In the genomic region with DNA sequence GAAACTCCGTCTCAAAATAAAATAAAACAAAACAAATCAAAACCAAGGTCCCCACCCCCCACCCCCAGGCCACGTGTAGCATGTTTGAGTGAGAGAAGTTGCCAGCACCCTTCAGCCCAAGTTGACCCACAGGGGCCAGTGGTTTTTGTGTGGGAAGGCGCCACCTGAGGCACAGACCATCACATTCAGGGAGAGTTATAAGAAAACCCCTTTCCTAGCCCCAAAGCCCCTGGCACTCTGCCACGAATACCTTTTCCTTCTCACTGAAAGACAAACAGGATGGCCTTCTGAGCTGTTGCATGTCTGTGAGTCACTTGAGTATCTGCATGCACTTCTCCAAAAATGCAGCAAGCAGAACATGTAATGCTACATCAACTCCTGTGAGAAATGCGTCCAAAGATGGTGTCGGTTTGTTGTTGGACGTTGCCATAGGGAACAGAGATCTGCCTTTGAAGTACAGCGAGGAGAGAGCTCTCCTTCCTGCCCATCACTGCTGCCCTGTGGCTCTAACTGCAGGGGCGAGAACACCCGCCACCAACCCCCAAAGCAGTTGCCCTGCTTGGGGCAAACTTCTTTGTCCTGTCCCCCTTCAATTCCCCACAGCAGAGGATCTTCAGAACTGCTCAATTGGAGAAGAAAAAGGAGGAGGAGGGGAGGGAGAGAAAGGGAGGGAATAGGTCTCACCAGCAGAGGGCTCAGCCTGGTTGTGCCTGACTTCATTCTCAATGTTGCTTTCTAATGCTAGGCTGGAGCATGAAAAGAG, we compare ENCODE assay signal across 1 cellular context.
TF ChIP-seq lines count a peak whose summit lies in the region.

No MANE protein-coding gene starts in this region.

TF ChIP-seq in GM12878, 131 proteins besides CTCF, POLR2A, EP300 and RAD21 (continued from another document and continues in another):
- TF ChIP-seq, protein P1, sequence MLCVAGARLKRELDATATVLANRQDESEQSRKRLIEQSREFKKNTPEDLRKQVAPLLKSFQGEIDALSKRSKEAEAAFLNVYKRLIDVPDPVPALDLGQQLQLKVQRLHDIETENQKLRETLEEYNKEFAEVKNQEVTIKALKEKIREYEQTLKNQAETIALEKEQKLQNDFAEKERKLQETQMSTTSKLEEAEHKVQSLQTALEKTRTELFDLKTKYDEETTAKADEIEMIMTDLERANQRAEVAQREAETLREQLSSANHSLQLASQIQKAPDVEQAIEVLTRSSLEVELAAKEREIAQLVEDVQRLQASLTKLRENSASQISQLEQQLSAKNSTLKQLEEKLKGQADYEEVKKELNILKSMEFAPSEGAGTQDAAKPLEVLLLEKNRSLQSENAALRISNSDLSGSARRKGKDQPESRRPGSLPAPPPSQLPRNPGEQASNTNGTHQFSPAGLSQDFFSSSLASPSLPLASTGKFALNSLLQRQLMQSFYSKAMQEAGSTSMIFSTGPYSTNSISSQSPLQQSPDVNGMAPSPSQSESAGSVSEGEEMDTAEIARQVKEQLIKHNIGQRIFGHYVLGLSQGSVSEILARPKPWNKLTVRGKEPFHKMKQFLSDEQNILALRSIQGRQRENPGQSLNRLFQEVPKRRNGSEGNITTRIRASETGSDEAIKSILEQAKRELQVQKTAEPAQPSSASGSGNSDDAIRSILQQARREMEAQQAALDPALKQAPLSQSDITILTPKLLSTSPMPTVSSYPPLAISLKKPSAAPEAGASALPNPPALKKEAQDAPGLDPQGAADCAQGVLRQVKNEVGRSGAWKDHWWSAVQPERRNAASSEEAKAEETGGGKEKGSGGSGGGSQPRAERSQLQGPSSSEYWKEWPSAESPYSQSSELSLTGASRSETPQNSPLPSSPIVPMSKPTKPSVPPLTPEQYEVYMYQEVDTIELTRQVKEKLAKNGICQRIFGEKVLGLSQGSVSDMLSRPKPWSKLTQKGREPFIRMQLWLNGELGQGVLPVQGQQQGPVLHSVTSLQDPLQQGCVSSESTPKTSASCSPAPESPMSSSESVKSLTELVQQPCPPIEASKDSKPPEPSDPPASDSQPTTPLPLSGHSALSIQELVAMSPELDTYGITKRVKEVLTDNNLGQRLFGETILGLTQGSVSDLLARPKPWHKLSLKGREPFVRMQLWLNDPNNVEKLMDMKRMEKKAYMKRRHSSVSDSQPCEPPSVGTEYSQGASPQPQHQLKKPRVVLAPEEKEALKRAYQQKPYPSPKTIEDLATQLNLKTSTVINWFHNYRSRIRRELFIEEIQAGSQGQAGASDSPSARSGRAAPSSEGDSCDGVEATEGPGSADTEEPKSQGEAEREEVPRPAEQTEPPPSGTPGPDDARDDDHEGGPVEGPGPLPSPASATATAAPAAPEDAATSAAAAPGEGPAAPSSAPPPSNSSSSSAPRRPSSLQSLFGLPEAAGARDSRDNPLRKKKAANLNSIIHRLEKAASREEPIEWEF (IDR thresholded peaks at IDR 0.05; ENCODE audit: insufficient replicate concordance, low read depth, low read length): no peak
- TF ChIP-seq, protein P2, sequence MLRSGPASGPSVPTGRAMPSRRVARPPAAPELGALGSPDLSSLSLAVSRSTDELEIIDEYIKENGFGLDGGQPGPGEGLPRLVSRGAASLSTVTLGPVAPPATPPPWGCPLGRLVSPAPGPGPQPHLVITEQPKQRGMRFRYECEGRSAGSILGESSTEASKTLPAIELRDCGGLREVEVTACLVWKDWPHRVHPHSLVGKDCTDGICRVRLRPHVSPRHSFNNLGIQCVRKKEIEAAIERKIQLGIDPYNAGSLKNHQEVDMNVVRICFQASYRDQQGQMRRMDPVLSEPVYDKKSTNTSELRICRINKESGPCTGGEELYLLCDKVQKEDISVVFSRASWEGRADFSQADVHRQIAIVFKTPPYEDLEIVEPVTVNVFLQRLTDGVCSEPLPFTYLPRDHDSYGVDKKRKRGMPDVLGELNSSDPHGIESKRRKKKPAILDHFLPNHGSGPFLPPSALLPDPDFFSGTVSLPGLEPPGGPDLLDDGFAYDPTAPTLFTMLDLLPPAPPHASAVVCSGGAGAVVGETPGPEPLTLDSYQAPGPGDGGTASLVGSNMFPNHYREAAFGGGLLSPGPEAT (IDR thresholded peaks at IDR 0.05; ENCODE audit: low read depth): peak; percentile 91
- TF ChIP-seq ZNF24 (IDR thresholded peaks at IDR 0.05): no peak
- TF ChIP-seq EZH2 (IDR thresholded peaks at IDR 0.05; ENCODE audit: borderline replicate concordance, control insufficient read depth, low read depth, low read length): no peak
- TF ChIP-seq YBX1 (IDR thresholded peaks at IDR 0.05): no peak
- TF ChIP-seq ZNF217 (IDR thresholded peaks at IDR 0.05): no peak
- TF ChIP-seq, protein P3, sequence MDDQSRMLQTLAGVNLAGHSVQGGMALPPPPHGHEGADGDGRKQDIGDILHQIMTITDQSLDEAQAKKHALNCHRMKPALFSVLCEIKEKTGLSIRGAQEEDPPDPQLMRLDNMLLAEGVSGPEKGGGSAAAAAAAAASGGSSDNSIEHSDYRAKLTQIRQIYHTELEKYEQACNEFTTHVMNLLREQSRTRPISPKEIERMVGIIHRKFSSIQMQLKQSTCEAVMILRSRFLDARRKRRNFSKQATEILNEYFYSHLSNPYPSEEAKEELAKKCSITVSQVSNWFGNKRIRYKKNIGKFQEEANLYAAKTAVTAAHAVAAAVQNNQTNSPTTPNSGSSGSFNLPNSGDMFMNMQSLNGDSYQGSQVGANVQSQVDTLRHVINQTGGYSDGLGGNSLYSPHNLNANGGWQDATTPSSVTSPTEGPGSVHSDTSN (IDR thresholded peaks at IDR 0.05; ENCODE audit: insufficient replicate concordance, low read depth, low read length): peak; percentile 51
- peak; percentile 41; the same call in 1 of the 2 replicates for TF ChIP-seq SMARCA5 (IDR thresholded peaks at IDR 0.05)
- TF ChIP-seq, protein P4, sequence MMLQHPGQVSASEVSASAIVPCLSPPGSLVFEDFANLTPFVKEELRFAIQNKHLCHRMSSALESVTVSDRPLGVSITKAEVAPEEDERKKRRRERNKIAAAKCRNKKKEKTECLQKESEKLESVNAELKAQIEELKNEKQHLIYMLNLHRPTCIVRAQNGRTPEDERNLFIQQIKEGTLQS (IDR thresholded peaks at IDR 0.05; ENCODE audit: borderline replicate concordance, extremely low read depth, low read depth, low read length): no peak
- peak; percentile 64 for TF ChIP-seq RELA (IDR thresholded peaks at IDR 0.05; ENCODE audit: borderline replicate concordance, partially characterized antibody)
- TF ChIP-seq ZZZ3 (IDR thresholded peaks at IDR 0.05; ENCODE audit: control insufficient read depth, insufficient read length, low read depth): no peak
- TF ChIP-seq NFIC (IDR thresholded peaks at IDR 0.05; ENCODE audit: low read depth, low read length): peak; percentile 57
- TF ChIP-seq JUND (IDR thresholded peaks at IDR 0.05; ENCODE audit: low read depth, low read length): 0 out of 2 replicates have a peak, but pooled peaks have one; percentile 33
- TF ChIP-seq SREBF2 (IDR thresholded peaks at IDR 0.05; ENCODE audit: low read length): no peak
- TF ChIP-seq CBX5 (IDR thresholded peaks at IDR 0.05; ENCODE audit: low read depth): no peak
- no peak for TF ChIP-seq GABPA (IDR thresholded peaks at IDR 0.05; ENCODE audit: low read depth)
- no peak; the same call in 1 of the 2 replicates for TF ChIP-seq JUNB (IDR thresholded peaks at IDR 0.05)
- TF ChIP-seq, protein P5, sequence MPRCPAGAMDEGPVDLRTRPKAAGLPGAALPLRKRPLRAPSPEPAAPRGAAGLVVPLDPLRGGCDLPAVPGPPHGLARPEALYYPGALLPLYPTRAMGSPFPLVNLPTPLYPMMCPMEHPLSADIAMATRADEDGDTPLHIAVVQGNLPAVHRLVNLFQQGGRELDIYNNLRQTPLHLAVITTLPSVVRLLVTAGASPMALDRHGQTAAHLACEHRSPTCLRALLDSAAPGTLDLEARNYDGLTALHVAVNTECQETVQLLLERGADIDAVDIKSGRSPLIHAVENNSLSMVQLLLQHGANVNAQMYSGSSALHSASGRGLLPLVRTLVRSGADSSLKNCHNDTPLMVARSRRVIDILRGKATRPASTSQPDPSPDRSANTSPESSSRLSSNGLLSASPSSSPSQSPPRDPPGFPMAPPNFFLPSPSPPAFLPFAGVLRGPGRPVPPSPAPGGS (IDR thresholded peaks at IDR 0.05; ENCODE audit: borderline replicate concordance, insufficient read depth, low read depth, low read length, poor library complexity, severe bottlenecking): no peak
- TF ChIP-seq, protein P6, sequence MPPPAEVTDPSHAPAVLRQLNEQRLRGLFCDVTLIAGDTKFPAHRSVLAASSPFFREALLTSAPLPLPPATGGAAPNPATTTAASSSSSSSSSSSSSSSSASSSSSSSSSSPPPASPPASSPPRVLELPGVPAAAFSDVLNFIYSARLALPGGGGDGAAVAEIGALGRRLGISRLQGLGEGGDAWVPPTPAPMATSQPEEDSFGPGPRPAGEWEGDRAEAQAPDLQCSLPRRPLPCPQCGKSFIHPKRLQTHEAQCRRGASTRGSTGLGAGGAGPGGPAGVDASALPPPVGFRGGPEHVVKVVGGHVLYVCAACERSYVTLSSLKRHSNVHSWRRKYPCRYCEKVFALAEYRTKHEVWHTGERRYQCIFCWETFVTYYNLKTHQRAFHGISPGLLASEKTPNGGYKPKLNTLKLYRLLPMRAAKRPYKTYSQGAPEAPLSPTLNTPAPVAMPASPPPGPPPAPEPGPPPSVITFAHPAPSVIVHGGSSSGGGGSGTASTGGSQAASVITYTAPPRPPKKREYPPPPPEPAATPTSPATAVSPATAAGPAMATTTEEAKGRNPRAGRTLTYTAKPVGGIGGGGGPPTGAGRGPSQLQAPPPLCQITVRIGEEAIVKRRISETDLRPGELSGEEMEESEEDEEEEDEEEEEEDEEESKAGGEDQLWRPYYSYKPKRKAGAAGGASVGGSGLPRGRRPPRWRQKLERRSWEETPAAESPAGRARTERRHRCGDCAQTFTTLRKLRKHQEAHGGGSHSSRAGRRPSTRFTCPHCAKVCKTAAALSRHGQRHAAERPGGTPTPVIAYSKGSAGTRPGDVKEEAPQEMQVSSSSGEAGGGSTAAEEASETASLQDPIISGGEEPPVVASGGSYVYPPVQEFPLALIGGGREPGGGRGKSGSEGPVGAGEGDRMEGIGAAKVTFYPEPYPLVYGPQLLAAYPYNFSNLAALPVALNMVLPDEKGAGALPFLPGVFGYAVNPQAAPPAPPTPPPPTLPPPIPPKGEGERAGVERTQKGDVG (CRISPR knock-in tag; IDR thresholded peaks at IDR 0.05): no peak
- no peak for TF ChIP-seq CHD1 (IDR thresholded peaks at IDR 0.05; ENCODE audit: low read depth, low read length)
- 0 out of 2 replicates have a peak, but pooled peaks have one; percentile 29 for TF ChIP-seq TCF12 (IDR thresholded peaks at IDR 0.05; ENCODE audit: low read depth, low read length)
- no peak; the same call in 1 of the 2 replicates for TF ChIP-seq MTA3 (IDR thresholded peaks at IDR 0.05; ENCODE audit: borderline replicate concordance, low read length)
- no peak for TF ChIP-seq IRF4 (IDR thresholded peaks at IDR 0.05; ENCODE audit: low read depth, low read length)
- no peak for TF ChIP-seq SIX5 (IDR thresholded peaks at IDR 0.05; ENCODE audit: low read depth, low read length, severe bottlenecking)
- no peak for TF ChIP-seq POLR2AphosphoS2 (IDR thresholded peaks at IDR 0.05; ENCODE audit: low read depth, low read length)
- TF ChIP-seq, protein P7, sequence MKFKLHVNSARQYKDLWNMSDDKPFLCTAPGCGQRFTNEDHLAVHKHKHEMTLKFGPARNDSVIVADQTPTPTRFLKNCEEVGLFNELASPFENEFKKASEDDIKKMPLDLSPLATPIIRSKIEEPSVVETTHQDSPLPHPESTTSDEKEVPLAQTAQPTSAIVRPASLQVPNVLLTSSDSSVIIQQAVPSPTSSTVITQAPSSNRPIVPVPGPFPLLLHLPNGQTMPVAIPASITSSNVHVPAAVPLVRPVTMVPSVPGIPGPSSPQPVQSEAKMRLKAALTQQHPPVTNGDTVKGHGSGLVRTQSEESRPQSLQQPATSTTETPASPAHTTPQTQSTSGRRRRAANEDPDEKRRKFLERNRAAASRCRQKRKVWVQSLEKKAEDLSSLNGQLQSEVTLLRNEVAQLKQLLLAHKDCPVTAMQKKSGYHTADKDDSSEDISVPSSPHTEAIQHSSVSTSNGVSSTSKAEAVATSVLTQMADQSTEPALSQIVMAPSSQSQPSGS (IDR thresholded peaks at IDR 0.05; ENCODE audit: low read length): no peak
- TF ChIP-seq, protein P8, sequence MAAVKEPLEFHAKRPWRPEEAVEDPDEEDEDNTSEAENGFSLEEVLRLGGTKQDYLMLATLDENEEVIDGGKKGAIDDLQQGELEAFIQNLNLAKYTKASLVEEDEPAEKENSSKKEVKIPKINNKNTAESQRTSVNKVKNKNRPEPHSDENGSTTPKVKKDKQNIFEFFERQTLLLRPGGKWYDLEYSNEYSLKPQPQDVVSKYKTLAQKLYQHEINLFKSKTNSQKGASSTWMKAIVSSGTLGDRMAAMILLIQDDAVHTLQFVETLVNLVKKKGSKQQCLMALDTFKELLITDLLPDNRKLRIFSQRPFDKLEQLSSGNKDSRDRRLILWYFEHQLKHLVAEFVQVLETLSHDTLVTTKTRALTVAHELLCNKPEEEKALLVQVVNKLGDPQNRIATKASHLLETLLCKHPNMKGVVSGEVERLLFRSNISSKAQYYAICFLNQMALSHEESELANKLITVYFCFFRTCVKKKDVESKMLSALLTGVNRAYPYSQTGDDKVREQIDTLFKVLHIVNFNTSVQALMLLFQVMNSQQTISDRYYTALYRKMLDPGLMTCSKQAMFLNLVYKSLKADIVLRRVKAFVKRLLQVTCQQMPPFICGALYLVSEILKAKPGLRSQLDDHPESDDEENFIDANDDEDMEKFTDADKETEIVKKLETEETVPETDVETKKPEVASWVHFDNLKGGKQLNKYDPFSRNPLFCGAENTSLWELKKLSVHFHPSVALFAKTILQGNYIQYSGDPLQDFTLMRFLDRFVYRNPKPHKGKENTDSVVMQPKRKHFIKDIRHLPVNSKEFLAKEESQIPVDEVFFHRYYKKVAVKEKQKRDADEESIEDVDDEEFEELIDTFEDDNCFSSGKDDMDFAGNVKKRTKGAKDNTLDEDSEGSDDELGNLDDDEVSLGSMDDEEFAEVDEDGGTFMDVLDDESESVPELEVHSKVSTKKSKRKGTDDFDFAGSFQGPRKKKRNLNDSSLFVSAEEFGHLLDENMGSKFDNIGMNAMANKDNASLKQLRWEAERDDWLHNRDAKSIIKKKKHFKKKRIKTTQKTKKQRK (IDR thresholded peaks at IDR 0.05; ENCODE audit: low read depth, low read length): no peak
- TF ChIP-seq MEF2B (IDR thresholded peaks at IDR 0.05; ENCODE audit: partially characterized antibody, poor library complexity, severe bottlenecking): no peak
